ENCODE assay signal across 8 cellular contexts in genomic region chr18:76392384-76392783, GRCh38.
DNase-seq lines count a peak whose midpoint lies in the region; ATAC-seq, FAIRE-seq and TF ChIP-seq lines count a peak whose summit lies in the region.
"Not testable (repeated sequence)": the region's sequence is repeated elsewhere in the genome, so short reads cannot be mapped to it uniquely, and the experiment has no call there.

No MANE protein-coding gene starts in this region.

- peak; percentile 32 for FAIRE-seq in urothelium cell line (lab: Jason Lieb, UNC)

- H3K4me3 ChIP-seq in IMR-90 (ENCODE audit: insufficient read depth, low read depth, low read length); endodermal cell (ENCODE audit: low read length): not testable (repeated sequence)

- H3K79me1 ChIP-seq in IMR-90 (ENCODE audit: low read depth in 1 of 2, low read length in 2 of 2): peaks cover 33 to 69% of the 10 kb centered on the region in 2 experiments

- not testable (repeated sequence) for H4K8ac ChIP-seq in IMR-90 (ENCODE audit: low read depth in 2 of 2, low read length in 2 of 2)

- H4K20me1 ChIP-seq in IMR-90 (ENCODE audit: insufficient read depth, low read length): peaks cover 80% of the 10 kb centered on the region

- H4K5ac ChIP-seq in IMR-90 (ENCODE audit: low read depth, low read length): not testable (repeated sequence)

- H3K4me3 Mint-ChIP-seq in T-helper 2 cell treated with Interferon-gamma antibody and Interleukin-4, amounts not matched to agents 5 μg/mL and 100 μg/mL, for 36 hours; activated naive CD4-positive, alpha-beta T cell treated with anti-CD3 and anti-CD28 coated beads for 36 hours; endodermal cell; natural killer cell treated with Interleukin-12 subunit alpha and Interleukin-12 subunit beta and Interleukin-15 and Interleukin-18, amount 100 ng/mL, for 72 hours; stimulated activated naive B cell treated with anti-CD40 and anti-IgM and Interleukin-4, amounts not matched to agents 10 μg/mL and 1 μg/mL and 100 μg/mL, for 72 hours: not testable (repeated sequence)

- H3K27ac ChIP-seq in IMR-90 (ENCODE audit: insufficient read depth, low read length); endodermal cell (ENCODE audit: low read depth, low read length): not testable (repeated sequence)

- H3K56ac ChIP-seq in IMR-90 (ENCODE audit: extremely low read depth, insufficient read depth, low read length): not testable (repeated sequence)

- H2BK5ac ChIP-seq in IMR-90 (ENCODE audit: low read depth, low read length, poor library complexity, severe bottlenecking): not testable (repeated sequence)

- TF ChIP-seq POLR2A in IMR-90 (IDR thresholded peaks at IDR 0.05; ENCODE audit: low read depth, low read length): not testable (repeated sequence)

- peaks cover 22% of the 10 kb centered on the region for H3K27me3 Mint-ChIP-seq in T-helper 2 cell treated with Interferon-gamma antibody and Interleukin-4, amounts not matched to agents 5 μg/mL and 100 μg/mL, for 36 hours (ENCODE audit: low read depth)
- H3K27me3 Mint-ChIP-seq in activated naive CD4-positive, alpha-beta T cell treated with anti-CD3 and anti-CD28 coated beads for 36 hours (ENCODE audit: low read depth); endodermal cell (ENCODE audit: insufficient read depth); natural killer cell treated with Interleukin-12 subunit alpha and Interleukin-12 subunit beta and Interleukin-15 and Interleukin-18, amount 100 ng/mL, for 72 hours; stimulated activated naive B cell treated with anti-CD40 and anti-IgM and Interleukin-4, amounts not matched to agents 10 μg/mL and 1 μg/mL and 100 μg/mL, for 72 hours: not testable (repeated sequence)

- H2BK120ac ChIP-seq in IMR-90 (ENCODE audit: low read depth, low read length): not testable (repeated sequence)

- H2BK15ac ChIP-seq in IMR-90 (ENCODE audit: low read depth, low read length): not testable (repeated sequence)

- not testable (repeated sequence) for H2AK9ac ChIP-seq in IMR-90 (replicated peaks; ENCODE audit: low read depth, low read length, poor library complexity)

- not testable (repeated sequence) for H3K14ac ChIP-seq in IMR-90 (replicated peaks; ENCODE audit: low read depth, low read length)

- intact Hi-C loops in IMR-90 (cut with micrococcal nuclease); activated naive CD4-positive, alpha-beta T cell treated with anti-CD3 and anti-CD28 coated beads for 36 hours (cut with micrococcal nuclease): not testable (repeated sequence)

- H3K23ac ChIP-seq in IMR-90 (ENCODE audit: low read depth, low read length): not testable (repeated sequence)

- dilution Hi-C loops in IMR-90 (cut with HindIII; ENCODE audit: low sequenced_read_pairs, unreplicated experiment): not testable (repeated sequence)

- in situ Hi-C loops in IMR-90 (cut with MboI; ENCODE audit: low sequenced_read_pairs): not testable (repeated sequence)

- H3K18ac ChIP-seq in IMR-90 (ENCODE audit: low read depth, low read length): not testable (repeated sequence)

- H3K4me1 ChIP-seq in IMR-90 (ENCODE audit: control insufficient read depth, insufficient read depth, low read length): peaks cover 21% of the 10 kb centered on the region
- H3K4me1 ChIP-seq in endodermal cell (ENCODE audit: control insufficient read depth, insufficient read depth, low read length): not testable (repeated sequence)

- CTCF ChIA-PET in IMR-90 (lab: Yijun Ruan, JAX); activated naive CD4-positive, alpha-beta T cell treated with anti-CD3 and anti-CD28 coated beads for 36 hours (lab: Charles Lee): not testable (repeated sequence)

- peak overlapping the region; percentile 14 for H2AK5ac ChIP-seq in IMR-90 (ENCODE audit: low read depth, low read length)

- H3K36me3 ChIP-seq in IMR-90 (ENCODE audit: control insufficient read depth, insufficient read depth, low read length); endodermal cell (ENCODE audit: control insufficient read depth, insufficient read depth, low read length): not testable (repeated sequence)

- POLR2A ChIA-PET in IMR-90 (lab: Charles Lee; ENCODE audit: unreplicated experiment): not testable (repeated sequence)

- peaks cover 37% of the 10 kb centered on the region for H3K9me1 ChIP-seq in IMR-90 (ENCODE audit: insufficient read depth, low read length)

- not testable (repeated sequence) for H3K4me2 ChIP-seq in IMR-90 (ENCODE audit: low read depth, low read length)

- H3K9ac ChIP-seq in IMR-90 (ENCODE audit: low read depth, low read length); endodermal cell (ENCODE audit: extremely low read depth, low read length, poor library complexity, severe bottlenecking): not testable (repeated sequence)

- not testable (repeated sequence) for TF ChIP-seq RAD21 in IMR-90 (IDR thresholded peaks at IDR 0.05; ENCODE audit: low read length)

- not testable (repeated sequence) for TF ChIP-seq CTCF in IMR-90 (conservative IDR thresholded peaks at IDR 0.05; ENCODE audit: low read depth, low read length); endodermal cell (conservative IDR thresholded peaks at IDR 0.05)

- 93% methylated on average over 3 of the region's 4 CpGs; no CpG with 5 or more reads in 1 of the 2 experiments for WGBS in IMR-90 (ENCODE audit: extremely low coverage in 2 of 2, insufficient read length in 1 of 2), 2 experiments
- WGBS in endodermal cell (ENCODE audit: insufficient coverage in 1 of 2, insufficient read length in 1 of 2), 2 experiments: 86 to 90% methylated on average over 1 to 4 of the region's 4 CpGs

- H3K36me3 Mint-ChIP-seq in T-helper 2 cell treated with Interferon-gamma antibody and Interleukin-4, amounts not matched to agents 5 μg/mL and 100 μg/mL, for 36 hours (ENCODE audit: low read depth); activated naive CD4-positive, alpha-beta T cell treated with anti-CD3 and anti-CD28 coated beads for 36 hours (ENCODE audit: low read depth); natural killer cell treated with Interleukin-12 subunit alpha and Interleukin-12 subunit beta and Interleukin-15 and Interleukin-18, amount 100 ng/mL, for 72 hours: not testable (repeated sequence)
- peaks cover 30% of the 10 kb centered on the region for H3K36me3 Mint-ChIP-seq in endodermal cell (ENCODE audit: low read depth)
- peaks cover 28 to 29% of the 10 kb centered on the region in 2 donors for H3K36me3 Mint-ChIP-seq in stimulated activated naive B cell treated with anti-CD40 and anti-IgM and Interleukin-4, amounts not matched to agents 10 μg/mL and 1 μg/mL and 100 μg/mL, for 72 hours

- peak overlapping the region; percentile 68 for H3K27ac Mint-ChIP-seq in T-helper 2 cell treated with Interferon-gamma antibody and Interleukin-4, amounts not matched to agents 5 μg/mL and 100 μg/mL, for 36 hours
- H3K27ac Mint-ChIP-seq in activated naive CD4-positive, alpha-beta T cell treated with anti-CD3 and anti-CD28 coated beads for 36 hours: peak overlapping the region; percentile 50
- H3K27ac Mint-ChIP-seq in endodermal cell: not testable (repeated sequence)
- peak overlapping the region; percentile 59 to 80 for H3K27ac Mint-ChIP-seq in natural killer cell treated with Interleukin-12 subunit alpha and Interleukin-12 subunit beta and Interleukin-15 and Interleukin-18, amount 100 ng/mL, for 72 hours
- H3K27ac Mint-ChIP-seq in stimulated activated naive B cell treated with anti-CD40 and anti-IgM and Interleukin-4, amounts not matched to agents 10 μg/mL and 1 μg/mL and 100 μg/mL, for 72 hours: peak overlapping the region; percentile 85

- not testable (repeated sequence) for H2BK20ac ChIP-seq in IMR-90 (ENCODE audit: low read depth, low read length)

- H3K9me3 Mint-ChIP-seq in T-helper 2 cell treated with Interferon-gamma antibody and Interleukin-4, amounts not matched to agents 5 μg/mL and 100 μg/mL, for 36 hours; activated naive CD4-positive, alpha-beta T cell treated with anti-CD3 and anti-CD28 coated beads for 36 hours; natural killer cell treated with Interleukin-12 subunit alpha and Interleukin-12 subunit beta and Interleukin-15 and Interleukin-18, amount 100 ng/mL, for 72 hours; stimulated activated naive B cell treated with anti-CD40 and anti-IgM and Interleukin-4, amounts not matched to agents 10 μg/mL and 1 μg/mL and 100 μg/mL, for 72 hours: not testable (repeated sequence)
- H3K9me3 Mint-ChIP-seq in endodermal cell: peaks cover 11% of the 10 kb centered on the region

- not testable (repeated sequence) for H3K27me3 ChIP-seq in IMR-90 (ENCODE audit: control insufficient read depth, insufficient read depth, low read length); endodermal cell (ENCODE audit: control insufficient read depth, insufficient read depth, low read length, poor library complexity, severe bottlenecking)

- H3K9me3 ChIP-seq in IMR-90 (ENCODE audit: control insufficient read depth, insufficient read depth, low read length); endodermal cell (ENCODE audit: control insufficient read depth, low read length): not testable (repeated sequence)

- DNase-seq in COLO668 (lab: John Stamatoyannopoulos, UW; ENCODE audit: unreplicated experiment) (peak; percentile 23), endodermal cell (peak; percentile 22)
- not testable (repeated sequence) for DNase-seq in IMR-90; T-helper 2 cell treated with Interferon-gamma antibody and Interleukin-4, amounts not matched to agents 5 μg/mL and 100 μg/mL, for 36 hours (ENCODE audit: low spot score); activated naive CD4-positive, alpha-beta T cell treated with anti-CD3 and anti-CD28 coated beads for 36 hours; natural killer cell treated with Interleukin-12 subunit alpha and Interleukin-12 subunit beta and Interleukin-15 and Interleukin-18, amount 100 ng/mL, for 72 hours (ENCODE audit: low spot score); stimulated activated naive B cell treated with anti-CD40 and anti-IgM and Interleukin-4, amounts not matched to agents 10 μg/mL and 1 μg/mL and 100 μg/mL, for 72 hours; urothelium cell line (ENCODE audit: low spot score)

- ATAC-seq in IMR-90 (ENCODE audit: low read depth); natural killer cell treated with Interleukin-12 subunit alpha and Interleukin-12 subunit beta and Interleukin-15 and Interleukin-18, amount 100 ng/mL, for 72 hours; stimulated activated naive B cell treated with anti-CD40 and anti-IgM and Interleukin-4, amounts not matched to agents 10 μg/mL and 1 μg/mL and 100 μg/mL, for 72 hours (replicated peaks): not testable (repeated sequence)

- H4K91ac ChIP-seq in IMR-90 (ENCODE audit: insufficient read depth, low read depth, low read length): not testable (repeated sequence)

- H3K4me1 Mint-ChIP-seq in T-helper 2 cell treated with Interferon-gamma antibody and Interleukin-4, amounts not matched to agents 5 μg/mL and 100 μg/mL, for 36 hours (ENCODE audit: low read depth): not testable (repeated sequence)
- peaks cover 19% of the 10 kb centered on the region for H3K4me1 Mint-ChIP-seq in activated naive CD4-positive, alpha-beta T cell treated with anti-CD3 and anti-CD28 coated beads for 36 hours (ENCODE audit: low read depth)
- peaks cover 19% of the 10 kb centered on the region for H3K4me1 Mint-ChIP-seq in endodermal cell
- H3K4me1 Mint-ChIP-seq in natural killer cell treated with Interleukin-12 subunit alpha and Interleukin-12 subunit beta and Interleukin-15 and Interleukin-18, amount 100 ng/mL, for 72 hours (ENCODE audit: low read depth in 2 of 2): peaks cover 32 to 52% of the 10 kb centered on the region in 2 donors
- peaks cover 37 to 46% of the 10 kb centered on the region in 2 donors for H3K4me1 Mint-ChIP-seq in stimulated activated naive B cell treated with anti-CD40 and anti-IgM and Interleukin-4, amounts not matched to agents 10 μg/mL and 1 μg/mL and 100 μg/mL, for 72 hours

- not testable (repeated sequence) for H3K4ac ChIP-seq in IMR-90 (ENCODE audit: low read depth, low read length)

- not testable (repeated sequence) for BruUV-seq in IMR-90 (replicated peaks; lab: Mats Ljungman, UMichigan)

- H2AFZ ChIP-seq in IMR-90 (replicated peaks; ENCODE audit: low read length, poor library complexity): peak overlapping the region; percentile 44
